Comparison of ENCODE assay signal across 6 cellular contexts in the genomic region with DNA sequence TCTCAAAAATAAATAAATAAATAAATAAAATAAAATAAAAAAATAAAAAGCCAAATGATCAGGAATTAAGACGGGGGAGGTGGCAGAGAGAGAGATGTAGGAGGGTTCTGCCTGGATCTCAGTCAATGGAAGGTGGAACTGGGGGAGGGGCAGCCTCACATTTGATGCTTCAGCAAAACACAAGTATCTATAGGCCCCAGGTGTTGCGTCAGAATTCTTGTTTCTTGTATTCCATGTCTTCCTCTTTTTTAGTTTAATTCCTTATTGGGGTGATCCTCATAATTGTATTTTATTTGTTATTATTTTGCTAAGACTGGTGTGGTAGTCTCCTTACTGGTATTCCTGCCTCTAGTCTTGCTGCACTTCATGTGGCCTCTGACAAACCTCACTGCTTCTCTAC.
"Had no signal": no experiment of that assay in that cellular context is flagged by ENCODE, and none has a peak within 500 bp of the region (broad histone marks: within the 10 kb centered on the region; RNA-seq: fewer than 3 reads in every experiment).

No MANE protein-coding gene starts in this region.

- DNase-seq: H7, HFFc6 had no signal

- H3K9me3 ChIP-seq: HAP-1 had no signal

- H3K4me2 ChIP-seq: GM23338 had no signal

- H2AFZ ChIP-seq: GM23338 had no signal

- H3K4me3 ChIP-seq: GM23338, HAP-1 had no signal

- H3K27ac ChIP-seq: HL-60 had no signal

- FAIRE-seq: HepG2 had no signal

- H3K4me1 ChIP-seq: HAP-1 had no signal

- H3K36me3 ChIP-seq: HAP-1 had no signal
